In genomic region chr17:17030515-17031211, GRCh38 we compare ENCODE assay signal across 22 cellular contexts. TPM values are rescaled to one million over a fixed set of nuclear protein-coding genes. Genes with fewer than 3 reads are reported as not detected.
DNase-seq lines count a peak whose midpoint lies in the region; ATAC-seq and TF ChIP-seq lines count a peak whose summit lies in the region.
"Had no signal": no experiment of that assay in that cellular context is flagged by ENCODE, and none has a peak within 500 bp of the region (broad histone marks: within the 10 kb centered on the region; RNA-seq: fewer than 3 reads in every experiment).

No MANE protein-coding gene starts in this region.

- H3F3A ChIP-seq in SK-N-SH (replicated peaks; ENCODE audit: insufficient read depth), result no peaks in the 10 kb centered on the region
- peaks cover 31% of the 10 kb centered on the region for H3F3A ChIP-seq in smooth muscle cell (ENCODE audit: low read depth)

- H4K20me1 ChIP-seq in SK-N-SH (ENCODE audit: insufficient read depth), result no peaks in the 10 kb centered on the region
- H4K20me1 ChIP-seq in smooth muscle cell (ENCODE audit: low read depth), result no peaks in the 10 kb centered on the region

- WGBS in SK-N-SH (ENCODE audit: low lambda C conversion rate), result 80% methylated on average over 10 of the region's 12 CpGs
- 62% methylated on average over 12 of the region's 12 CpGs for WGBS in smooth muscle cell (ENCODE audit: low lambda C conversion rate)
- 64 to 92% methylated on average over 4 to 12 of the region's 12 CpGs for WGBS in upper lobe of left lung, 2 donors

- no peak for TF ChIP-seq POLR2A in upper lobe of left lung (IDR thresholded peaks at IDR 0.05)

- POLR2A ChIA-PET in SK-N-SH (lab: Yijun Ruan, JAX), result no interaction called here

- no peaks in the 10 kb centered on the region for H3K36me3 ChIP-seq in SK-N-SH (replicated peaks in 1 of 2; ENCODE audit: control insufficient read depth in 1 of 2, insufficient read depth in 2 of 2, low read length in 1 of 2)
- H3K36me3 ChIP-seq in RWPE2 (ENCODE audit: low read depth), result no peaks in the 10 kb centered on the region
- H3K36me3 ChIP-seq in smooth muscle cell (ENCODE audit: low read depth), result no peaks in the 10 kb centered on the region
- H3K36me3 ChIP-seq in upper lobe of left lung, result no peaks in the 10 kb centered on the region
- H3K36me3 ChIP-seq: tibial nerve had no signal

- H3K27ac ChIP-seq in SK-N-SH (ENCODE audit: low read depth in 2 of 2, low read length in 1 of 2), result peak overlapping the region in 1 of 2 experiments; percentile 96; a peak in 2 of 4 replicates
- peak overlapping the region; percentile 93 for H3K27ac ChIP-seq in RWPE2 (ENCODE audit: poor library complexity, severe bottlenecking)
- peak overlapping the region; percentile 99 for H3K27ac ChIP-seq in smooth muscle cell (ENCODE audit: low read depth)
- H3K27ac ChIP-seq in upper lobe of left lung, result no peak overlapping the region

- peak; percentile 75 for DNase-seq in SK-N-SH
- DNase-seq in RWPE2 (ENCODE audit: low spot score), result no peak
- DNase-seq in islet precursor cell, result peak; percentile 92
- no peak for DNase-seq in smooth muscle cell (lab: John Stamatoyannopoulos, UW; ENCODE audit: unreplicated experiment)
- DNase-seq in NOMO-1 (lab: John Stamatoyannopoulos, UW; ENCODE audit: unreplicated experiment in 2 of 2), result no peak
- DNase-seq in upper lobe of left lung, result no peak
- DNase-seq: activated CD4-positive, alpha-beta T cell treated with anti-CD3 and anti-CD28 coated beads for 48 hours; CD4-positive, alpha-beta T cell; DMS79 treated with DMSO at 0.1 percent for 48 hours; foreskin melanocyte; naive thymus-derived CD8-positive, alpha-beta T cell; NCI-H1694; NCI-H345; T-helper 9 cell had no signal

- H3K27me3 ChIP-seq in SK-N-SH (ENCODE audit: insufficient read depth), result no peaks in the 10 kb centered on the region
- no peaks in the 10 kb centered on the region for H3K27me3 ChIP-seq in RWPE2 (ENCODE audit: insufficient read depth, poor library complexity, severe bottlenecking)
- H3K27me3 ChIP-seq in smooth muscle cell (ENCODE audit: low read depth), result no peaks in the 10 kb centered on the region
- no peaks in the 10 kb centered on the region for H3K27me3 ChIP-seq in upper lobe of left lung
- H3K27me3 ChIP-seq: tibial nerve had no signal

- H3K4me1 ChIP-seq in SK-N-SH (ENCODE audit: control insufficient read depth in 1 of 2, insufficient read depth in 2 of 2, low read depth in 1 of 2, low read length in 1 of 2) (peaks cover 9 to 56% of the 10 kb centered on the region in 2 experiments; a peak in 3 of 4 replicates), RWPE2 (ENCODE audit: insufficient read depth, poor library complexity, severe bottlenecking) (peaks cover 37% of the 10 kb centered on the region), smooth muscle cell (ENCODE audit: low read depth) (peaks cover 24% of the 10 kb centered on the region), upper lobe of left lung (peaks cover 24 to 45% (median 28%) of the 10 kb centered on the region in 4 donors)

- H3K9me3 ChIP-seq in SK-N-SH, result no peaks in the 10 kb centered on the region
- H3K9me3 ChIP-seq in RWPE2 (ENCODE audit: severe bottlenecking), result no peaks in the 10 kb centered on the region
- no peaks in the 10 kb centered on the region for H3K9me3 ChIP-seq in smooth muscle cell (replicated peaks; ENCODE audit: low read depth)
- no peaks in the 10 kb centered on the region for H3K9me3 ChIP-seq in upper lobe of left lung
- H3K9me3 ChIP-seq: tibial nerve had no signal

- CTCF ChIA-PET in SK-N-SH (lab: Yijun Ruan, JAX), result no interaction called here

- ATAC-seq in SK-N-SH treated with all-trans-retinoic acid at 6 μM for 48 hours (no peak), RWPE2 (ENCODE audit: low read depth) (no peak), HG03159 (IDR thresholded peaks at IDR 0.05; ENCODE audit: unreplicated experiment) (no peak), upper lobe of left lung (ENCODE audit: low FRiP score in 2 of 2) (no peak)
- ATAC-seq: naive thymus-derived CD8-positive, alpha-beta T cell; stimulated activated memory B cell treated with anti-CD40 and anti-IgM and Interleukin-4, amounts not matched to agents 10 μg/mL and 1 μg/mL and 100 μg/mL, for 72 hours had no signal

- TF ChIP-seq EP300 in SK-N-SH (IDR thresholded peaks at IDR 0.05; ENCODE audit: borderline replicate concordance in 1 of 2, low read depth in 1 of 2, low read length in 1 of 2), result no peak
- TF ChIP-seq EP300 in upper lobe of left lung (IDR thresholded peaks at IDR 0.05), result no peak

- no peaks in the 10 kb centered on the region for H3K79me2 ChIP-seq in SK-N-SH (ENCODE audit: insufficient read depth)
- no peaks in the 10 kb centered on the region for H3K79me2 ChIP-seq in smooth muscle cell (ENCODE audit: low read depth)

- H2AFZ ChIP-seq in SK-N-SH (ENCODE audit: low read depth) (no peak overlapping the region), smooth muscle cell (ENCODE audit: low read depth) (no peak overlapping the region)

- H3K4me3 ChIP-seq in SK-N-SH (ENCODE audit: low read depth in 2 of 2, low read length in 1 of 2) (no peak overlapping the region), RWPE2 (ENCODE audit: severe bottlenecking) (no peak overlapping the region), smooth muscle cell (no peak overlapping the region), upper lobe of left lung (no peak overlapping the region)
- H3K4me3 ChIP-seq: tibial nerve had no signal

- no peaks in the 10 kb centered on the region for H3K9me2 ChIP-seq in SK-N-SH

- H3K9ac ChIP-seq in SK-N-SH, result no peak overlapping the region
- H3K9ac ChIP-seq in smooth muscle cell (ENCODE audit: low read depth), result no peak overlapping the region

- no peak overlapping the region for H3K4me2 ChIP-seq in SK-N-SH
- no peak overlapping the region for H3K4me2 ChIP-seq in smooth muscle cell

- no peak for TF ChIP-seq CTCF in SK-N-SH (IDR thresholded peaks at IDR 0.05)
- TF ChIP-seq CTCF in RWPE2 (IDR thresholded peaks at IDR 0.05; ENCODE audit: poor library complexity, severe bottlenecking), result no peak
- no peak for TF ChIP-seq CTCF in smooth muscle cell (IDR thresholded peaks at IDR 0.05; ENCODE audit: borderline replicate concordance, insufficient read depth, poor library complexity, severe bottlenecking)
- TF ChIP-seq CTCF in upper lobe of left lung (IDR thresholded peaks at IDR 0.05), result no peak

- no peak for TF ChIP-seq RAD21 in SK-N-SH (IDR thresholded peaks at IDR 0.05; ENCODE audit: low read length)

TF ChIP-seq in SK-N-SH, 30 proteins besides CTCF, POLR2A, EP300 and RAD21 (continues in another document):
- TF ChIP-seq EZH2phosphoT487 (IDR thresholded peaks at IDR 0.05; ENCODE audit: borderline replicate concordance, low read depth), result no peak
- TF ChIP-seq TAF1 (IDR thresholded peaks at IDR 0.05; ENCODE audit: borderline replicate concordance, low read depth, low read length), result no peak
- no peak for TF ChIP-seq GABPA (IDR thresholded peaks at IDR 0.05; ENCODE audit: low read depth)
- no peak for TF ChIP-seq USF2 (IDR thresholded peaks at IDR 0.05; ENCODE audit: borderline replicate concordance, low read depth, low read length)
- TF ChIP-seq RFX5 (IDR thresholded peaks at IDR 0.05; ENCODE audit: low read length), result no peak
- no peak for TF ChIP-seq YY1 (IDR thresholded peaks at IDR 0.05; ENCODE audit: low read depth)

TF ChIP-seq in SK-N-SH treated with all-trans-retinoic acid at 6 μM for 48 hours, 23 proteins besides CTCF, POLR2A, EP300 and RAD21 (continues in another document):
- TF ChIP-seq, protein P1, sequence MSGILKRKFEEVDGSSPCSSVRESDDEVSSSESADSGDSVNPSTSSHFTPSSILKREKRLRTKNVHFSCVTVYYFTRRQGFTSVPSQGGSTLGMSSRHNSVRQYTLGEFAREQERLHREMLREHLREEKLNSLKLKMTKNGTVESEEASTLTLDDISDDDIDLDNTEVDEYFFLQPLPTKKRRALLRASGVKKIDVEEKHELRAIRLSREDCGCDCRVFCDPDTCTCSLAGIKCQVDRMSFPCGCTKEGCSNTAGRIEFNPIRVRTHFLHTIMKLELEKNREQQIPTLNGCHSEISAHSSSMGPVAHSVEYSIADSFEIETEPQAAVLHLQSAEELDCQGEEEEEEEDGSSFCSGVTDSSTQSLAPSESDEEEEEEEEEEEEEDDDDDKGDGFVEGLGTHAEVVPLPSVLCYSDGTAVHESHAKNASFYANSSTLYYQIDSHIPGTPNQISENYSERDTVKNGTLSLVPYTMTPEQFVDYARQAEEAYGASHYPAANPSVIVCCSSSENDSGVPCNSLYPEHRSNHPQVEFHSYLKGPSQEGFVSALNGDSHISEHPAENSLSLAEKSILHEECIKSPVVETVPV (CRISPR knock-in tag; IDR thresholded peaks at IDR 0.05), result no peak
- no peak for TF ChIP-seq ESRRG (CRISPR knock-in tag; IDR thresholded peaks at IDR 0.05)
- no peak for TF ChIP-seq ZC3H10 (CRISPR knock-in tag; IDR thresholded peaks at IDR 0.05)
- TF ChIP-seq ISL1 (CRISPR knock-in tag; IDR thresholded peaks at IDR 0.05), result no peak
- no peak for TF ChIP-seq ZFP3 (CRISPR knock-in tag; IDR thresholded peaks at IDR 0.05)
- TF ChIP-seq GLIS3 (CRISPR knock-in tag; IDR thresholded peaks at IDR 0.05), result no peak
- TF ChIP-seq TCF4 (CRISPR knock-in tag; IDR thresholded peaks at IDR 0.05; ENCODE audit: borderline replicate concordance), result no peak
- TF ChIP-seq ZNF565 (CRISPR knock-in tag; conservative IDR thresholded peaks at IDR 0.05; ENCODE audit: low read depth), result no peak
- no peak for TF ChIP-seq OSR1 (CRISPR knock-in tag; IDR thresholded peaks at IDR 0.05)
- TF ChIP-seq CSDC2 (CRISPR knock-in tag; IDR thresholded peaks at IDR 0.05), result no peak
- no peak for TF ChIP-seq PPARA (CRISPR knock-in tag; IDR thresholded peaks at IDR 0.05; ENCODE audit: borderline replicate concordance)
- no peak for TF ChIP-seq ZFP30 (CRISPR knock-in tag; IDR thresholded peaks at IDR 0.05)
- TF ChIP-seq RARB (CRISPR knock-in tag; IDR thresholded peaks at IDR 0.05), result no peak

RNA-seq across cellular contexts. Expression of gene MPRIP, which starts 11.6 kb away (rescaled TPM):
- polyA plus RNA-seq in SK-N-SH (2012; rRNA removed) (64.4 and 69.8 TPM in 2 replicates), smooth muscle cell (67.2 and 69.3 TPM in 2 replicates)
- polyA plus RNA-seq in SK-N-SH (2012; cell fraction: cytosol; rRNA removed), result 48.5 and 56.7 TPM in 2 replicates
- 85.3 and 87.9 TPM in 2 replicates for polyA plus RNA-seq in SK-N-SH (2012; cell fraction: nucleus; rRNA removed)
- total RNA-seq in smooth muscle cell (58.8 and 62.5 TPM in 2 replicates), upper lobe of left lung (100 to 1,000 TPM; 201 to 380 (median 285) TPM)

RNA-seq across cellular contexts. Expression of gene TNFRSF13B, which starts 58.7 kb away (rescaled TPM):
- polyA plus RNA-seq in SK-N-SH (2012; rRNA removed) (not detected in 2 replicates), smooth muscle cell (not detected in 2 replicates)
- not detected in 2 replicates for polyA plus RNA-seq in SK-N-SH (2012; cell fraction: cytosol; rRNA removed)
- polyA plus RNA-seq in SK-N-SH (2012; cell fraction: nucleus; rRNA removed), result not detected in 2 replicates
- total RNA-seq in smooth muscle cell (not detected in 2 replicates), upper lobe of left lung (1 to 10 TPM in 4 of 6 donors, under 1 TPM in 1, not detected in 1; 0.57 to 6.3 (median 2.1) TPM)
- total RNA-seq: astrocyte; CD4-positive, alpha-beta T cell; lower leg skin; pulmonary artery endothelial cell; SK-MEL-5; tibial nerve had no signal
- polyA plus RNA-seq: naive thymus-derived CD8-positive, alpha-beta T cell had no signal

Comparison
In these comparisons a context has a peak if more than half of its experiments do, and no peak if none do; other contexts are left out.
1. DNase-seq: peak in SK-N-SH (single experiment) and islet precursor cell (single experiment); none in RWPE2 (single experiment), smooth muscle cell (single experiment), NOMO-1 (0 of 2) and upper lobe of left lung (0 of 2).
2. H3K27ac ChIP-seq: peak in RWPE2 (single experiment) and smooth muscle cell (single experiment); none in upper lobe of left lung (0 of 4).